Comparison of ENCODE assay signal across 23 cellular contexts in genomic region chr5:50900952-50901510, GRCh38.
"Had no signal": no experiment of that assay in that cellular context is flagged by ENCODE, and none has a peak within 500 bp of the region (broad histone marks: within the 10 kb centered on the region; RNA-seq: fewer than 3 reads in every experiment).

No MANE protein-coding gene starts in this region.

- H3K27ac ChIP-seq: dorsolateral prefrontal cortex, epithelial cell of prostate, gastroesophageal sphincter, heart left ventricle, left lung, neural progenitor cell, parathyroid adenoma, spleen, thoracic aorta, tibial nerve, upper lobe of left lung had no signal

- H3K9me3 ChIP-seq: gastroesophageal sphincter, heart left ventricle, left lung, spleen, thoracic aorta, tibial nerve, upper lobe of left lung had no signal

- ATAC-seq: esophagus mucosa; gastroesophageal sphincter; heart left ventricle; left cardiac atrium; left lung; naive thymus-derived CD4-positive, alpha-beta T cell; sciatic nerve; stimulated activated memory B cell treated with anti-CD40 and anti-IgM and Interleukin-4, amounts not matched to agents 10 μg/mL and 1 μg/mL and 100 μg/mL, for 72 hours; stimulated activated naive CD8-positive, alpha-beta T cell treated with anti-CD3 and anti-CD28 coated beads, Interleukin-15, Interleukin-2, amounts not matched to agents 100 U/mL and 50 U/mL, for 24 hours had no signal

- H3K9ac ChIP-seq: neural progenitor cell, parathyroid adenoma had no signal

- H3K4me1 ChIP-seq: heart left ventricle, left lung, parathyroid adenoma, spleen, tibial nerve, upper lobe of left lung had no signal

- H3K4me3 ChIP-seq: dorsolateral prefrontal cortex, gastroesophageal sphincter, heart left ventricle, left lung, neural progenitor cell, spleen, thoracic aorta, tibial nerve, upper lobe of left lung had no signal

- H3K27me3 ChIP-seq: gastroesophageal sphincter, heart left ventricle, left lung, neural progenitor cell, spleen, tibial nerve, upper lobe of left lung had no signal

- H3K36me3 ChIP-seq: gastroesophageal sphincter, heart left ventricle, left lung, neural progenitor cell, spleen, thoracic aorta, tibial nerve, upper lobe of left lung had no signal

- DNase-seq: dorsolateral prefrontal cortex; effector CD8-positive, alpha-beta T cell; endodermal cell; foreskin fibroblast; heart left ventricle; hippocampal formation; left cardiac atrium; left lung; mesenchymal stem cell; naive thymus-derived CD4-positive, alpha-beta T cell; spleen; stimulated activated CD4-positive, alpha-beta T cell treated with anti-CD3 and anti-CD28 coated beads, Interleukin-4, amount 100 ng/mL, for 4 hours; stimulated activated naive CD8-positive, alpha-beta T cell treated with anti-CD3 and anti-CD28 coated beads, Interleukin-15, Interleukin-2, amounts not matched to agents 100 U/mL and 50 U/mL, for 24 hours; upper lobe of left lung had no signal

- H3K4me2 ChIP-seq: neural progenitor cell had no signal

- H3K79me2 ChIP-seq: parathyroid adenoma had no signal

- H2AFZ ChIP-seq: neural progenitor cell, parathyroid adenoma had no signal
